ENCODE assay signal across 2 cellular contexts in the genomic region with DNA sequence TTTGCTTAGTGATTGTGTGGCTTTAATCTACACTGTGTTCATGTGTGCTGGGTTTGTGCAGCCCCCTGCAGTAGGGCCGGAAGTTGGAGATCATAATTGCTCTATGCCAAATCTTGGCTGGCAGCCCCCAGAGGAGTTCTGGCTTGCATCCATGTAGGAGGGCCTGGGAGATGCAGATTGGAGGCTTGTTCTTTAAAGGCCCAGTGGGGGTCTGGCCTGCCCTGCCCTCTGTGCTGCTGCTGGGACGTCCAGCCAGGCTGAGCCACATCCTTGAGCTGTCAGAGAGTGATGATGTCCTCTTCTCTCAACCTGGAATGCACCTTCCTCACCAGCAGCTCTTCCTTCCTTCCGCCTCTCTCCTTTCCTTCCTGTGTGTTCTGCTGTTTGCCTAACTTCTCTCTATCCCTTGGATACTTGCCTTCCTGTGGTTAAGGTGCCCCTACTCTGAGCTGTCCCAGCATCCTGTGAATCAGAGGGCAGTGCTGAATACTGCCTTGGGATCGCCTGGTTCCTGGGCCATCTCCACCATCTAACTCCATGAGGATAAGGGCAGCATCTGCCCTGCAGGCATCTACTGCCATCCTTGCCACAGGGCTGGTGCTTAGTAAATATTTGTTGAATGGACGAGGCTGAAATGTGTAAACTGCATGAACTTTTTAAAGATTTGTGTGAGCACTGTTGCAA.
TF ChIP-seq lines count a peak whose summit lies in the region.

No MANE protein-coding gene starts in this region.

TF ChIP-seq in HEK293, 187 proteins besides CTCF, POLR2A, EP300 and RAD21 (continued from another document):
- peak; percentile 20; the same call in 1 of the 2 replicates for TF ChIP-seq PRDM10 (tag by site-specific recombination; IDR thresholded peaks at IDR 0.05)
- TF ChIP-seq SALL2 (tag by site-specific recombination; IDR thresholded peaks at IDR 0.05; ENCODE audit: borderline replicate concordance) = no peak
- no peak for TF ChIP-seq SETDB1 (IDR thresholded peaks at IDR 0.05; ENCODE audit: insufficient read length, low read length)
- TF ChIP-seq ZNF423 (tag by site-specific recombination; IDR thresholded peaks at IDR 0.05) = peak; percentile 38; the same call in 1 of the 2 replicates
- peak; percentile 86 for TF ChIP-seq GLIS1 (tag by site-specific recombination; IDR thresholded peaks at IDR 0.05)
- no peak for TF ChIP-seq ZSCAN30 (tag by site-specific recombination; IDR thresholded peaks at IDR 0.05)
- TF ChIP-seq ZNF341 (tag by site-specific recombination; IDR thresholded peaks at IDR 0.05; ENCODE audit: low read depth) = peak; percentile 62; the same call in 1 of the 2 replicates
- peak; percentile 71 for TF ChIP-seq ZIC2 (tag by site-specific recombination; IDR thresholded peaks at IDR 0.05)
- no peak for TF ChIP-seq ZNF621 (tag by site-specific recombination; IDR thresholded peaks at IDR 0.05)

TF ChIP-seq in WTC11, 78 proteins besides CTCF, POLR2A, EP300 and RAD21 (continued from another document):
- no peak for TF ChIP-seq ZNF425 (CRISPR knock-in tag; conservative IDR thresholded peaks at IDR 0.05)
- TF ChIP-seq PREB (CRISPR knock-in tag; IDR thresholded peaks at IDR 0.05; ENCODE audit: borderline replicate concordance) = no peak
- TF ChIP-seq IRF2 (CRISPR knock-in tag; IDR thresholded peaks at IDR 0.05; ENCODE audit: borderline replicate concordance, low read depth) = no peak
- no peak for TF ChIP-seq NR2C2 (CRISPR knock-in tag; IDR thresholded peaks at IDR 0.05)
- TF ChIP-seq, protein P1, sequence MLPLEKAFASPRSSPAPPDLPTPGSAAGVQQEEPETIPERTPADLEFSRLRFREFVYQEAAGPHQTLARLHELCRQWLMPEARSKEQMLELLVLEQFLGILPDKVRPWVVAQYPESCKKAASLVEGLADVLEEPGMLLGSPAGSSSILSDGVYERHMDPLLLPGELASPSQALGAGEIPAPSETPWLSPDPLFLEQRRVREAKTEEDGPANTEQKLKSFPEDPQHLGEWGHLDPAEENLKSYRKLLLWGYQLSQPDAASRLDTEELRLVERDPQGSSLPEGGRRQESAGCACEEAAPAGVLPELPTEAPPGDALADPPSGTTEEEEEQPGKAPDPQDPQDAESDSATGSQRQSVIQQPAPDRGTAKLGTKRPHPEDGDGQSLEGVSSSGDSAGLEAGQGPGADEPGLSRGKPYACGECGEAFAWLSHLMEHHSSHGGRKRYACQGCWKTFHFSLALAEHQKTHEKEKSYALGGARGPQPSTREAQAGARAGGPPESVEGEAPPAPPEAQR (CRISPR knock-in tag; IDR thresholded peaks at IDR 0.05) = no peak
- no peak for TF ChIP-seq ZNF423 (CRISPR knock-in tag; IDR thresholded peaks at IDR 0.05)
- TF ChIP-seq, protein P2, sequence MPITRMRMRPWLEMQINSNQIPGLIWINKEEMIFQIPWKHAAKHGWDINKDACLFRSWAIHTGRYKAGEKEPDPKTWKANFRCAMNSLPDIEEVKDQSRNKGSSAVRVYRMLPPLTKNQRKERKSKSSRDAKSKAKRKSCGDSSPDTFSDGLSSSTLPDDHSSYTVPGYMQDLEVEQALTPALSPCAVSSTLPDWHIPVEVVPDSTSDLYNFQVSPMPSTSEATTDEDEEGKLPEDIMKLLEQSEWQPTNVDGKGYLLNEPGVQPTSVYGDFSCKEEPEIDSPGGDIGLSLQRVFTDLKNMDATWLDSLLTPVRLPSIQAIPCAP (CRISPR knock-in tag; IDR thresholded peaks at IDR 0.05) = no peak
- TF ChIP-seq, protein P3, sequence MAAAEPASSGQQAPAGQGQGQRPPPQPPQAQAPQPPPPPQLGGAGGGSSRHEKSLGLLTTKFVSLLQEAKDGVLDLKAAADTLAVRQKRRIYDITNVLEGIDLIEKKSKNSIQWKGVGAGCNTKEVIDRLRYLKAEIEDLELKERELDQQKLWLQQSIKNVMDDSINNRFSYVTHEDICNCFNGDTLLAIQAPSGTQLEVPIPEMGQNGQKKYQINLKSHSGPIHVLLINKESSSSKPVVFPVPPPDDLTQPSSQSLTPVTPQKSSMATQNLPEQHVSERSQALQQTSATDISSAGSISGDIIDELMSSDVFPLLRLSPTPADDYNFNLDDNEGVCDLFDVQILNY (CRISPR knock-in tag; IDR thresholded peaks at IDR 0.05) = no peak
- no peak for TF ChIP-seq JUN (CRISPR knock-in tag; IDR thresholded peaks at IDR 0.05)
- no peak for TF ChIP-seq NFYB (CRISPR knock-in tag; conservative IDR thresholded peaks at IDR 0.05; ENCODE audit: low read depth)
